In genomic region chr3:9222049-9222448, GRCh38 we compare ENCODE assay signal across 31 cellular contexts.
"Had no signal": no experiment of that assay in that cellular context is flagged by ENCODE, and none has a peak within 500 bp of the region (broad histone marks: within the 10 kb centered on the region; RNA-seq: fewer than 3 reads in every experiment).

No MANE protein-coding gene starts in this region.

- H3K9me3 ChIP-seq: ascending aorta, heart left ventricle had no signal

- H3K27ac Mint-ChIP-seq: activated B cell treated with CpG ODN at 0.5 μM for 24 hours; activated CD8-positive, alpha-beta T cell treated with anti-CD3 and anti-CD28 coated beads for 36 hours; activated naive CD8-positive, alpha-beta T cell; activated T-helper 17 cell treated with anti-CD3 and anti-CD28 coated beads, Interleukin-2, amount 50 U/mL, for 72 hours; dendritic cell treated with granulocyte-macrophage colony-stimulating factor and Interleukin-4, amounts not matched to agents 40 ng/mL and 50 ng/mL, for 4 days; endodermal cell; T-helper 17 cell; T-helper 2 cell treated with Interferon-gamma antibody and Interleukin-4, amounts not matched to agents 5 μg/mL and 100 μg/mL, for 36 hours had no signal

- H3K4me1 Mint-ChIP-seq: activated B cell treated with CpG ODN at 0.5 μM for 24 hours had no signal

- ATAC-seq: activated CD4-positive, CD25-positive, alpha-beta regulatory T cell treated with anti-CD3 and anti-CD28 coated beads, Interleukin-2, amount 50 U/mL, for 24 hours; activated CD8-positive, alpha-beta T cell treated with anti-CD3 and anti-CD28 coated beads for 36 hours; activated T-cell treated with anti-CD3 and anti-CD28 coated beads, Interleukin-2, amount 50 U/mL, for 4 hours; activated T-helper 17 cell treated with anti-CD3 and anti-CD28 coated beads, Interleukin-2, amount 50 U/mL, for 72 hours; esophagus mucosa; heart left ventricle; T-helper 17 cell had no signal

- H3K4me3 Mint-ChIP-seq: activated B cell treated with CpG ODN at 0.5 μM for 24 hours; activated CD8-positive, alpha-beta T cell treated with anti-CD3 and anti-CD28 coated beads for 36 hours; activated naive CD8-positive, alpha-beta T cell; activated T-cell treated with anti-CD3 and anti-CD28 coated beads, Interleukin-2, amount 50 U/mL, for 4 hours; activated T-helper 17 cell treated with anti-CD3 and anti-CD28 coated beads, Interleukin-2, amount 50 U/mL, for 72 hours; central memory CD8-positive, alpha-beta T cell; dendritic cell treated with granulocyte-macrophage colony-stimulating factor and Interleukin-4, amounts not matched to agents 40 ng/mL and 50 ng/mL, for 4 days; endodermal cell; T-helper 17 cell; T-helper 2 cell treated with Interferon-gamma antibody and Interleukin-4, amounts not matched to agents 5 μg/mL and 100 μg/mL, for 36 hours had no signal

- H3K36me3 ChIP-seq: ascending aorta, brain microvascular endothelial cell, heart left ventricle had no signal

- H3K4me1 ChIP-seq: ascending aorta had no signal

- FAIRE-seq: bronchial epithelial cell, frontal cortex had no signal

- H3K27ac ChIP-seq: ascending aorta, brain microvascular endothelial cell, coronary artery, dorsolateral prefrontal cortex, heart left ventricle, VCaP had no signal

- DNase-seq: activated B cell treated with CpG ODN at 0.5 μM for 24 hours; activated CD4-positive, alpha-beta T cell treated with anti-CD3 and anti-CD28 coated beads for 48 hours; activated CD4-positive, alpha-beta T cell treated with anti-CD3 and anti-CD28 coated beads, Interleukin-2, amount 50 U/mL, for 1 hour; activated CD4-positive, alpha-beta T cell treated with anti-CD3 and anti-CD28 coated beads, Interleukin-2, amount 50 U/mL, for 48 hours; activated CD8-positive, alpha-beta memory T cell treated with anti-CD3 and anti-CD28 coated beads for 24 hours; activated CD8-positive, alpha-beta T cell treated with anti-CD3 and anti-CD28 coated beads for 36 hours; activated effector memory CD4-positive, alpha-beta T cell treated with Interleukin-2 at 50 U/mL for 16 hours; activated gamma-delta T cell treated with Interleukin-2 at 50 U/mL for 16 hours; activated naive CD4-positive, alpha-beta T cell treated with anti-CD3 and anti-CD28 coated beads, Interleukin-2, amount 50 U/mL, for 16 hours; activated naive CD4-positive, alpha-beta T cell treated with Interleukin-2 at 50 U/mL for 16 hours; activated T-cell treated with anti-CD3 and anti-CD28 coated beads, Interleukin-2, amount 50 U/mL, for 4 hours; brain microvascular endothelial cell; dorsolateral prefrontal cortex; effector memory CD4-positive, alpha-beta T cell; endodermal cell; foreskin fibroblast; heart left ventricle; hypothalamus; T-helper 17 cell had no signal

- H3K9me3 Mint-ChIP-seq: activated B cell treated with CpG ODN at 0.5 μM for 24 hours; activated CD8-positive, alpha-beta T cell treated with anti-CD3 and anti-CD28 coated beads for 36 hours; activated T-cell treated with anti-CD3 and anti-CD28 coated beads, Interleukin-2, amount 50 U/mL, for 4 hours; activated T-helper 17 cell treated with anti-CD3 and anti-CD28 coated beads, Interleukin-2, amount 50 U/mL, for 72 hours; central memory CD8-positive, alpha-beta T cell; dendritic cell treated with granulocyte-macrophage colony-stimulating factor and Interleukin-4, amounts not matched to agents 40 ng/mL and 50 ng/mL, for 4 days; endodermal cell; T-helper 2 cell treated with Interferon-gamma antibody and Interleukin-4, amounts not matched to agents 5 μg/mL and 100 μg/mL, for 36 hours had no signal

- H3K27me3 Mint-ChIP-seq: activated CD8-positive, alpha-beta T cell treated with anti-CD3 and anti-CD28 coated beads for 36 hours; activated T-helper 17 cell treated with anti-CD3 and anti-CD28 coated beads, Interleukin-2, amount 50 U/mL, for 72 hours; dendritic cell treated with granulocyte-macrophage colony-stimulating factor and Interleukin-4, amounts not matched to agents 40 ng/mL and 50 ng/mL, for 4 days had no signal

- H3K4me3 ChIP-seq: ascending aorta, coronary artery, dorsolateral prefrontal cortex, heart left ventricle had no signal

- H3K27me3 ChIP-seq: ascending aorta, dorsolateral prefrontal cortex, heart left ventricle had no signal
